In the genomic region with DNA sequence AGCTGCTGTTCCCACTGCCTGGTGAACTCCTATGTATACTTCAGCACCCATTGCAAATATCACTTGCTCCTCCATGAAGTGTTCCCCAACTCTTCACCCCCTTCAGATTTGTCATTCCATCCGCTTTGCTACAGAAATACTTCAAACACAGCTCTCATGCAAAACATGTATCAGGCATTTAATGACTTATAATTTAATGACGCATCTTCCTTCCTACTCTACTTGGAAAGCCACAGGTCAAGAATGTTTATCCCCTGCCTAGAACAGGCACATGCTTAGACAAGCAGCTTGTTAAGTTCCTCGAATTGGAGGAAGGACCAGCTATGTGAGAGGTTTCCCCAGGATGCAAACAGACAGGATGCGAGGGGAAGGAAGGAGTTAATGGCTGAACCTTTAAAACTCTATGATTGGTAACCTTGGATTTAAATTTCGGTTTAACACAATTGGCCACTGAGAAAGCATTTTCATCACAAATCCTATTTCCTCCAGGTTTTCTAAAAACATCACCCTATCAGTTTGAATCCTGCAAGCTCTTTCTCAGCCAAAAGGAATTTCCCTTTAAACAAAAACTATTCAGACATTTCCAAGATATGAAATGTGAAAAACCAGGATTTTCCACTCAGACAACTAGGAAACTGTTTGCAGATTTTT, we compare ENCODE assay signal across 8 cellular contexts. TPM values are rescaled to one million over a fixed set of nuclear protein-coding genes. Genes with fewer than 3 reads are reported as not detected.
A peak's percentile ranks its signal among the peaks of the same experiment; 100 is the strongest.
DNase-seq lines count a peak whose midpoint lies in the region; ATAC-seq and TF ChIP-seq lines count a peak whose summit lies in the region.
"Had no signal": no experiment of that assay in that cellular context is flagged by ENCODE, and none has a peak within 500 bp of the region (broad histone marks: within the 10 kb centered on the region; RNA-seq: fewer than 3 reads in every experiment).

No MANE protein-coding gene starts in this region.

- H3K4me1 ChIP-seq in OCI-LY3 (ENCODE audit: low read length), result peaks cover 90% of the 10 kb centered on the region
- peaks cover 7 to 30% (median 20%) of the 10 kb centered on the region in 4 donors for H3K4me1 ChIP-seq in liver (ENCODE audit: control insufficient read depth in 4 of 4, insufficient read depth in 4 of 4, low read length in 3 of 4)
- peaks cover 0 to 98% (median 83%) of the 10 kb centered on the region in 4 donors for H3K4me1 ChIP-seq in tibial nerve

- H2AFZ ChIP-seq in OCI-LY3 (ENCODE audit: low read depth, low read length), result no peak overlapping the region

- TF ChIP-seq CTCF in OCI-LY3 (IDR thresholded peaks at IDR 0.05; ENCODE audit: low read depth, low read length) (no peak), liver (IDR thresholded peaks at IDR 0.05; ENCODE audit: low read depth, low read length, missing input control) (no peak), tibial nerve (IDR thresholded peaks at IDR 0.05) (no peak), chondrocyte (IDR thresholded peaks at IDR 0.05) (no peak)

- ATAC-seq in HG02610 (IDR thresholded peaks at IDR 0.05; ENCODE audit: unreplicated experiment), result no peak
- ATAC-seq: activated CD4-positive, alpha-beta T cell treated with anti-CD3 and anti-CD28 coated beads for 36 hours had no signal

- peak in 1 of 2 donors; percentile 4 for TF ChIP-seq RAD21 in liver (IDR thresholded peaks at IDR 0.05)

- peaks cover 97% of the 10 kb centered on the region for H3K79me2 ChIP-seq in OCI-LY3 (ENCODE audit: low read length)

- no peak overlapping the region for H3K27ac Mint-ChIP-seq in chondrocyte (ENCODE audit: unreplicated experiment)
- H3K27ac Mint-ChIP-seq: activated CD4-positive, alpha-beta T cell treated with anti-CD3 and anti-CD28 coated beads for 36 hours had no signal

- H3K4me3 Mint-ChIP-seq in chondrocyte (ENCODE audit: unreplicated experiment), result no peak overlapping the region
- H3K4me3 Mint-ChIP-seq: activated CD4-positive, alpha-beta T cell treated with anti-CD3 and anti-CD28 coated beads for 36 hours had no signal

- WGBS in liver, result 70% methylated on average over 5 of the region's 5 CpGs
- 27 to 37% methylated on average over 5 of the region's 5 CpGs for WGBS in tibial nerve, 2 donors

- H3K27me3 ChIP-seq in OCI-LY3 (ENCODE audit: low read depth, low read length) (no peaks in the 10 kb centered on the region), liver (ENCODE audit: control insufficient read depth in 4 of 4, insufficient read depth in 4 of 4, low read length in 3 of 4) (no peaks in the 10 kb centered on the region), tibial nerve (no peaks in the 10 kb centered on the region)

- no peaks in the 10 kb centered on the region for H3K9me3 ChIP-seq in OCI-LY3 (ENCODE audit: insufficient read depth, low read length)
- no peaks in the 10 kb centered on the region for H3K9me3 ChIP-seq in liver (ENCODE audit: control insufficient read depth in 4 of 4, low read length in 3 of 4)
- no peaks in the 10 kb centered on the region for H3K9me3 ChIP-seq in tibial nerve

- peak overlapping the region; percentile 99 for H3K27ac ChIP-seq in OCI-LY3 (ENCODE audit: low read length)
- peak overlapping the region; percentile 36 to 57 for H3K27ac ChIP-seq in liver (ENCODE audit: low read depth in 1 of 2, low read length in 2 of 2)
- peak overlapping the region; percentile 19 to 99 (median 84) for H3K27ac ChIP-seq in tibial nerve

- peak; percentile 60 to 97 for DNase-seq in dermis microvascular lymphatic vessel endothelial cell (ENCODE audit: low read depth in 2 of 2)
- no peak for DNase-seq in tibial nerve (ENCODE audit: low spot score in 2 of 2)
- no peak for DNase-seq in chondrocyte (ENCODE audit: low spot score)
- no peak for DNase-seq in DMS114 treated with DMSO at 0.1 percent for 48 hours (lab: John Stamatoyannopoulos, UW; ENCODE audit: unreplicated experiment)
- DNase-seq: activated CD4-positive, alpha-beta T cell treated with anti-CD3 and anti-CD28 coated beads for 36 hours had no signal

- no peak for TF ChIP-seq POLR2A in tibial nerve (IDR thresholded peaks at IDR 0.05)

- H3K27me3 Mint-ChIP-seq in chondrocyte (ENCODE audit: low read depth), result no peaks in the 10 kb centered on the region
- H3K27me3 Mint-ChIP-seq: activated CD4-positive, alpha-beta T cell treated with anti-CD3 and anti-CD28 coated beads for 36 hours had no signal

- H4K20me1 ChIP-seq in OCI-LY3 (ENCODE audit: insufficient read depth, low read length), result peaks cover 39% of the 10 kb centered on the region

- H3K4me2 ChIP-seq in OCI-LY3 (ENCODE audit: low read length), result peak overlapping the region; percentile 95

- H3K9ac ChIP-seq in OCI-LY3 (ENCODE audit: low read length) (peak overlapping the region; percentile 1; the same call in 1 of the 2 replicates), liver (ENCODE audit: low read depth in 1 of 2, low read length in 2 of 2) (no peak overlapping the region)

- H3K4me1 Mint-ChIP-seq in chondrocyte (ENCODE audit: low read depth), result peaks cover 1% of the 10 kb centered on the region

- peaks cover 6% of the 10 kb centered on the region for H3K36me3 Mint-ChIP-seq in chondrocyte (ENCODE audit: low read depth)

- TF ChIP-seq EP300 in tibial nerve (IDR thresholded peaks at IDR 0.05), result peak in 1 of 2 donors; percentile 72

- peaks cover 22% of the 10 kb centered on the region for H3K36me3 ChIP-seq in OCI-LY3 (replicated peaks; ENCODE audit: low read depth, low read length)
- H3K36me3 ChIP-seq in liver (ENCODE audit: control insufficient read depth in 4 of 4, insufficient read depth in 3 of 4, low read depth in 1 of 4, low read length in 3 of 4), result no peaks in the 10 kb centered on the region
- no peaks in the 10 kb centered on the region for H3K36me3 ChIP-seq in tibial nerve

- H3K4me3 ChIP-seq in OCI-LY3 (ENCODE audit: low read length), result peak overlapping the region; percentile 15
- no peak overlapping the region for H3K4me3 ChIP-seq in liver (ENCODE audit: low read depth in 1 of 3, low read length in 3 of 3)
- no peak overlapping the region for H3K4me3 ChIP-seq in tibial nerve

- H3K9me3 Mint-ChIP-seq in chondrocyte (ENCODE audit: low read depth), result no peaks in the 10 kb centered on the region

TF ChIP-seq in liver, 16 proteins besides CTCF, POLR2A, EP300 and RAD21 (continues in another document):
- TF ChIP-seq MAX (IDR thresholded peaks at IDR 0.05) (peak; percentile 46), REST (IDR thresholded peaks at IDR 0.05) (no peak), FOXA2 (IDR thresholded peaks at IDR 0.05) (no peak), HNF4G (IDR thresholded peaks at IDR 0.05) (no peak), RXRA (IDR thresholded peaks at IDR 0.05) (peak in 1 of 2 donors; percentile 13), ATF3 (IDR thresholded peaks at IDR 0.05) (no peak), JUND (IDR thresholded peaks at IDR 0.05) (no peak), FOXA1 (IDR thresholded peaks at IDR 0.05) (no peak), EGR1 (IDR thresholded peaks at IDR 0.05; ENCODE audit: low read depth in 2 of 2) (no peak), YY1 (IDR thresholded peaks at IDR 0.05) (no peak), GABPA (IDR thresholded peaks at IDR 0.05 in 1 of 2, conservative IDR thresholded peaks at IDR 0.05 in 1 of 2) (no peak), ZBTB33 (IDR thresholded peaks at IDR 0.05) (no peak)

RNA-seq across cellular contexts. Expression of gene CREB3L2, which starts 11.5 kb away (rescaled TPM):
- 25.2 and 29.5 TPM in 2 replicates for total RNA-seq in dermis microvascular lymphatic vessel endothelial cell
- 10 to 100 TPM; 12.9 to 16.6 TPM for total RNA-seq in liver
- 1 to 10 TPM; 6.7 to 7.0 TPM for polyA plus RNA-seq in liver
- total RNA-seq in tibial nerve, result 10 to 100 TPM; 43.5 to 73.0 (median 51.2) TPM
- total RNA-seq in chondrocyte, result 217 to 294 TPM (median 223 TPM) in 3 replicates

Comparison
In these comparisons a context has a peak if more than half of its experiments do, and no peak if none do; other contexts are left out.
1. H3K27ac ChIP-seq: peak in every context shown above with its lines; median percentile 99 in OCI-LY3; 84 in tibial nerve; 46 in liver.
2. DNase-seq: peak in dermis microvascular lymphatic vessel endothelial cell (2 of 2); none in tibial nerve (0 of 2), chondrocyte (single experiment) and DMS114 treated with DMSO at 0.1 percent for 48 hours (single experiment).